Comparison of ENCODE assay signal across 13 cellular contexts in genomic region chr7:883029-884021, GRCh38. TPM values are rescaled to one million over a fixed set of nuclear protein-coding genes. Genes with fewer than 3 reads are reported as not detected.
DNase-seq lines count a peak whose midpoint lies in the region; ATAC-seq and TF ChIP-seq lines count a peak whose summit lies in the region.
"Had no signal": no experiment of that assay in that cellular context is flagged by ENCODE, and none has a peak within 500 bp of the region (broad histone marks: within the 10 kb centered on the region; RNA-seq: fewer than 3 reads in every experiment).

No MANE protein-coding gene starts in this region.

- H3K9me3 ChIP-seq in H9 (ENCODE audit: control insufficient read depth, low read depth, low read length): no peaks in the 10 kb centered on the region
- H3K9me3 ChIP-seq in body of pancreas: no peaks in the 10 kb centered on the region
- no peaks in the 10 kb centered on the region for H3K9me3 ChIP-seq in right cardiac atrium (ENCODE audit: control insufficient read depth, low read length)
- no peaks in the 10 kb centered on the region for H3K9me3 ChIP-seq in sigmoid colon
- no peaks in the 10 kb centered on the region for H3K9me3 ChIP-seq in CD8-positive, alpha-beta memory T cell (ENCODE audit: low read length)
- H3K9me3 ChIP-seq: thoracic aorta had no signal

- no peak for ATAC-seq in body of pancreas
- ATAC-seq in right cardiac atrium: peak in 1 of 2 donors; percentile 35
- ATAC-seq: naive thymus-derived CD8-positive, alpha-beta T cell had no signal

- H3K9me3 Mint-ChIP-seq in H9 (peaks cover 0 to 3% of the 10 kb centered on the region in 2 experiments; a peak in 1 of 5 replicates), endothelial cell (ENCODE audit: unreplicated experiment) (no peaks in the 10 kb centered on the region)
- no peaks in the 10 kb centered on the region for H3K9me3 Mint-ChIP-seq in CD8-positive, alpha-beta memory T cell
- H3K9me3 Mint-ChIP-seq: naive thymus-derived CD8-positive, alpha-beta T cell had no signal

- no peak overlapping the region for H3K4me2 ChIP-seq in H9 (ENCODE audit: insufficient read depth, insufficient read length, low read length)

- no peak overlapping the region for H2BK5ac ChIP-seq in H9 (ENCODE audit: insufficient read length, low read length)

- H3K27ac Mint-ChIP-seq in H9 (peak overlapping the region in 2 of 3 experiments; percentile 53 to 79; a peak in 3 of 7 replicates), endothelial cell (ENCODE audit: unreplicated experiment) (no peak overlapping the region)
- H3K27ac Mint-ChIP-seq in CD8-positive, alpha-beta memory T cell: peak overlapping the region in 2 of 8 donors; percentile 24 to 58
- H3K27ac Mint-ChIP-seq: activated naive CD8-positive, alpha-beta T cell had no signal

- H3K9ac ChIP-seq in H9 (ENCODE audit: extremely low read depth, insufficient read length, low read length): no peak overlapping the region

- H3K36me3 ChIP-seq in body of pancreas (replicated peaks in 1 of 2; ENCODE audit: insufficient read depth in 1 of 2, low read depth in 2 of 2): peaks cover 0 to 7% of the 10 kb centered on the region in 2 donors
- H3K36me3 ChIP-seq in sigmoid colon: peaks cover 19 to 33% (median 22%) of the 10 kb centered on the region in 4 donors
- H3K36me3 ChIP-seq in CD8-positive, alpha-beta memory T cell (ENCODE audit: insufficient read depth, low read length): peaks cover 13% of the 10 kb centered on the region

- no peak overlapping the region for H3K18ac ChIP-seq in H9 (ENCODE audit: insufficient read length, low read depth, low read length)

- no peak overlapping the region for H3K4ac ChIP-seq in H9 (ENCODE audit: low read depth, low read length)

- H3T11ph ChIP-seq in H9 (ENCODE audit: low read length): no peak overlapping the region

- H3K27me3 ChIP-seq in H9 (ENCODE audit: insufficient read depth, low read length): no peaks in the 10 kb centered on the region
- H3K27me3 ChIP-seq in body of pancreas: no peaks in the 10 kb centered on the region
- no peaks in the 10 kb centered on the region for H3K27me3 ChIP-seq in right cardiac atrium (ENCODE audit: control insufficient read depth, insufficient read depth)
- no peaks in the 10 kb centered on the region for H3K27me3 ChIP-seq in sigmoid colon
- H3K27me3 ChIP-seq in CD8-positive, alpha-beta memory T cell (ENCODE audit: insufficient read depth, low read length, poor library complexity, severe bottlenecking): no peaks in the 10 kb centered on the region

- no peak overlapping the region for H2AFZ ChIP-seq in H9 (ENCODE audit: low read length)

- H2AK5ac ChIP-seq in H9 (ENCODE audit: insufficient read length, low read length): no peak overlapping the region

- TF ChIP-seq CTCF in H9 (conservative IDR thresholded peaks at IDR 0.05) (no peak), body of pancreas (IDR thresholded peaks at IDR 0.05) (no peak), sigmoid colon (IDR thresholded peaks at IDR 0.05) (no peak), endothelial cell (IDR thresholded peaks at IDR 0.05; ENCODE audit: unreplicated experiment) (no peak)

- TF ChIP-seq EP300 in sigmoid colon (IDR thresholded peaks at IDR 0.05): no peak

- intact Hi-C loops in body of pancreas (cut with DNase I): no loop called here
- intact Hi-C loops in right cardiac atrium (cut with DNase I): no loop called here
- intact Hi-C loops in sigmoid colon (cut with DNase I): no loop called here

- no peaks in the 10 kb centered on the region for H3K27me3 Mint-ChIP-seq in H9 (ENCODE audit: low read depth)
- H3K27me3 Mint-ChIP-seq in endothelial cell (ENCODE audit: unreplicated experiment): peaks cover 7% of the 10 kb centered on the region
- H3K27me3 Mint-ChIP-seq in CD8-positive, alpha-beta memory T cell: no peaks in the 10 kb centered on the region
- H3K27me3 Mint-ChIP-seq: activated naive CD8-positive, alpha-beta T cell; naive thymus-derived CD8-positive, alpha-beta T cell had no signal

- H3K36me3 Mint-ChIP-seq in H9 (ENCODE audit: insufficient read depth in 1 of 3, low read depth in 3 of 3) (peaks cover 12 to 32% (median 31%) of the 10 kb centered on the region in 3 experiments), endothelial cell (ENCODE audit: low read depth, unreplicated experiment) (peaks cover 9% of the 10 kb centered on the region)
- H3K36me3 Mint-ChIP-seq in CD8-positive, alpha-beta memory T cell: peaks cover 0 to 52% (median 3%) of the 10 kb centered on the region in 3 donors
- H3K36me3 Mint-ChIP-seq: activated naive CD8-positive, alpha-beta T cell had no signal

- H2BK20ac ChIP-seq in H9 (ENCODE audit: low read depth, low read length, poor library complexity, severe bottlenecking): no peak overlapping the region

- no peaks in the 10 kb centered on the region for H3K23me2 ChIP-seq in H9 (ENCODE audit: insufficient read length, low read depth, low read length, poor library complexity, severe bottlenecking)

- no CpG with 5 or more reads among the region's 51 CpGs for WGBS in H9 (ENCODE audit: extremely low coverage, insufficient read length, low lambda C conversion rate)
- 53 to 73% methylated on average over 45 to 51 of the region's 51 CpGs for WGBS in body of pancreas, 2 donors
- 80% methylated on average over 51 of the region's 51 CpGs for WGBS in right cardiac atrium
- 89% methylated on average over 51 of the region's 51 CpGs for WGBS in sigmoid colon, 2 donors

- no peak overlapping the region for H3K56ac ChIP-seq in H9 (ENCODE audit: insufficient read length, low read depth, low read length)

- H2BK120ac ChIP-seq in H9 (ENCODE audit: low read depth, low read length, poor library complexity, severe bottlenecking): no peak overlapping the region

- no peak overlapping the region for H4K8ac ChIP-seq in H9 (replicated peaks; ENCODE audit: insufficient read length, low read depth, low read length)

- TF ChIP-seq POLR2A in body of pancreas (IDR thresholded peaks at IDR 0.05): no peak
- TF ChIP-seq POLR2A in sigmoid colon (IDR thresholded peaks at IDR 0.05): no peak

- H3K4me1 Mint-ChIP-seq in H9 (peaks cover 6 to 7% of the 10 kb centered on the region in 2 experiments), endothelial cell (ENCODE audit: unreplicated experiment) (peaks cover 6% of the 10 kb centered on the region)
- peaks cover 31 to 70% (median 32%) of the 10 kb centered on the region in 3 donors for H3K4me1 Mint-ChIP-seq in CD8-positive, alpha-beta memory T cell

- H3K14ac ChIP-seq in H9 (ENCODE audit: insufficient read depth, low read length): no peak overlapping the region; the same call in 1 of the 2 replicates

- H3K4me1 ChIP-seq in H9 (ENCODE audit: insufficient read depth, low read length): no peaks in the 10 kb centered on the region
- peaks cover 76% of the 10 kb centered on the region for H3K4me1 ChIP-seq in body of pancreas
- peaks cover 7% of the 10 kb centered on the region for H3K4me1 ChIP-seq in right cardiac atrium (ENCODE audit: control insufficient read depth, insufficient read depth, low read length)
- H3K4me1 ChIP-seq in sigmoid colon: peaks cover 0 to 63% (median 50%) of the 10 kb centered on the region in 4 donors
- H3K4me1 ChIP-seq in CD8-positive, alpha-beta memory T cell (ENCODE audit: insufficient read depth, low read length): peaks cover 14% of the 10 kb centered on the region

- no peak overlapping the region for H4K91ac ChIP-seq in H9 (ENCODE audit: insufficient read length, low read depth, low read length)

- H2BK12ac ChIP-seq in H9 (ENCODE audit: insufficient read length, low read depth, low read length): no peak overlapping the region

- CTCF ChIA-PET in CD8-positive, alpha-beta memory T cell (lab: Charles Lee): interaction anchor here (0.6 to 1.2 kb wide), 3 partner anchors 11 to 110 kb away, joined by 3 to 4 read pairs (median 4); no protein-coding TSS in a partner anchor

- no peak overlapping the region for H4K5ac ChIP-seq in H9 (ENCODE audit: insufficient read length, low read depth, low read length)

- H3K27ac ChIP-seq in H9 (ENCODE audit: insufficient read length, low read depth, low read length) (no peak overlapping the region), body of pancreas (peak overlapping the region in 3 of 4 donors; percentile 23 to 51 (median 49)), right cardiac atrium (ENCODE audit: low read length) (no peak overlapping the region), sigmoid colon (peak overlapping the region in 3 of 4 donors; percentile 36 to 43 (median 43))
- H3K27ac ChIP-seq in CD8-positive, alpha-beta memory T cell (ENCODE audit: low read depth, low read length): no peak overlapping the region
- H3K27ac ChIP-seq: thoracic aorta had no signal

- H3K23ac ChIP-seq in H9 (ENCODE audit: insufficient read length, low read depth, low read length): no peak overlapping the region

- H4K20me1 ChIP-seq in H9 (ENCODE audit: control insufficient read depth, insufficient read depth, insufficient read length): no peaks in the 10 kb centered on the region

- no peak for DNase-seq in H9
- peak in 3 of 4 donors; percentile 42 to 46 (median 45) for DNase-seq in body of pancreas
- peak in 2 of 3 donors; percentile 56 to 61 for DNase-seq in right cardiac atrium
- DNase-seq in sigmoid colon: peak; percentile 65
- DNase-seq in endothelial cell (ENCODE audit: low spot score): no peak
- DNase-seq in NCI-H1105 treated with DMSO at 0.1 percent for 48 hours (lab: John Stamatoyannopoulos, UW): no peak
- no peak for DNase-seq in iPS-NIHi7 (ENCODE audit: extremely low spot score)
- DNase-seq in CD8-positive, alpha-beta memory T cell: no peak
- DNase-seq: IMR-90; naive thymus-derived CD8-positive, alpha-beta T cell; NCI-H1105 had no signal

- POLR2A ChIA-PET in CD8-positive, alpha-beta memory T cell (lab: Charles Lee): no interaction called here

- peaks cover 9% of the 10 kb centered on the region for H3K79me1 ChIP-seq in H9 (ENCODE audit: insufficient read depth, low read depth, low read length, poor library complexity, severe bottlenecking)

- H3K4me3 Mint-ChIP-seq in H9 (no peak overlapping the region), endothelial cell (ENCODE audit: unreplicated experiment) (no peak overlapping the region)
- peak overlapping the region in 1 of 7 donors; percentile 66 for H3K4me3 Mint-ChIP-seq in CD8-positive, alpha-beta memory T cell
- H3K4me3 Mint-ChIP-seq: activated naive CD8-positive, alpha-beta T cell had no signal

- H3K4me3 ChIP-seq in body of pancreas (no peak overlapping the region), right cardiac atrium (ENCODE audit: low read length) (no peak overlapping the region), sigmoid colon (no peak overlapping the region)
- no peak overlapping the region for H3K4me3 ChIP-seq in CD8-positive, alpha-beta memory T cell (ENCODE audit: low read length)
- H3K4me3 ChIP-seq: thoracic aorta had no signal

- H3K79me2 ChIP-seq in H9 (ENCODE audit: insufficient read depth, low read length): peaks cover 57% of the 10 kb centered on the region; the same call in 1 of the 2 replicates

- H2BK15ac ChIP-seq in H9 (ENCODE audit: low read depth, low read length): no peak overlapping the region

RNA-seq across cellular contexts. Expression of gene GET4, which starts 7.0 kb away (rescaled TPM):
- 70.2 and 75.1 TPM in 2 replicates for total RNA-seq in H9 (2021)
- total RNA-seq in body of pancreas: 10 to 100 TPM; 34.8 to 42.2 TPM
- total RNA-seq in right cardiac atrium: 10 to 100 TPM; 20.1 to 23.6 (median 22.2) TPM
- polyA plus RNA-seq in right cardiac atrium: 22.2 TPM
- 10 to 100 TPM; 20.3 to 32.4 (median 25.4) TPM for total RNA-seq in sigmoid colon
- polyA plus RNA-seq in sigmoid colon: 10 to 100 TPM; 25.8 to 51.4 (median 31.2) TPM
- total RNA-seq in endothelial cell (ENCODE audit: unreplicated experiment): 61.3 TPM
- 10 to 100 TPM; 39.9 to 44.9 TPM for total RNA-seq in CD8-positive, alpha-beta memory T cell
- 33.6 TPM for polyA plus RNA-seq in CD8-positive, alpha-beta memory T cell

RNA-seq across cellular contexts. Expression of gene SUN1, which starts 51.0 kb away (rescaled TPM):
- 105 and 118 TPM in 2 replicates for total RNA-seq in H9 (2021)
- 100 to 1,000 TPM in 1 of 2 donors, 10 to 100 TPM in 1; 75.8 to 122 TPM for total RNA-seq in body of pancreas
- total RNA-seq in right cardiac atrium: 100 to 1,000 TPM; 139 to 163 (median 147) TPM
- polyA plus RNA-seq in right cardiac atrium: 86.9 TPM
- total RNA-seq in sigmoid colon: 100 to 1,000 TPM; 108 to 130 (median 119) TPM
- polyA plus RNA-seq in sigmoid colon: 10 to 100 TPM; 23.4 to 71.0 (median 30.1) TPM
- 150 TPM for total RNA-seq in endothelial cell (ENCODE audit: unreplicated experiment)
- 10 to 100 TPM; 59.8 to 65.8 TPM for total RNA-seq in CD8-positive, alpha-beta memory T cell
- polyA plus RNA-seq in CD8-positive, alpha-beta memory T cell: 29.8 TPM

Comparison
In these comparisons a context has a peak if more than half of its experiments do, and no peak if none do; other contexts are left out.
1. DNase-seq: peak in body of pancreas (3 of 4), right cardiac atrium (2 of 3) and sigmoid colon (single experiment); none in H9 (single experiment), endothelial cell (single experiment), NCI-H1105 treated with DMSO at 0.1 percent for 48 hours (single experiment), iPS-NIHi7 (single experiment) and CD8-positive, alpha-beta memory T cell (0 of 5).
2. H3K27ac ChIP-seq: peak in body of pancreas (3 of 4) and sigmoid colon (3 of 4); none in H9 (single experiment), right cardiac atrium (single experiment) and CD8-positive, alpha-beta memory T cell (single experiment).